ENCODE assay signal across 27 cellular contexts in the genomic region with DNA sequence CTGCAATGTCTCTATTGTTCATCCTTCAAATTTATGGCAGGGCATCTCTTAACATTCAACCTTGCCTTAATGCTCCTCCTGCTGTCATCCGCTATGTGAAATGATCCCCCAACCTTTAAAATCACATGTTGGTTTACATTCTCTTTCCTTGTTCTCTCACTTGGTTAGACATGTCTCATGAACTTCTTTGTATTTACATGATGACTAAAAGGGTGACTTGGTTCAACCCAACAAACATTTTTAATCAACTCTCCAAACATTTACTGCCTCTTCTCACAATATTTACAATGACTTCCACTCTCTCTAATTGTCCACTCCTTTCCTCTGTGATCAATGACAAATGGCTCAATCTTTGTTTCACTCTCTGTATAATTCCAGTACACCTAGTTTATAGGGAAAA.
"Had no signal": no experiment of that assay in that cellular context is flagged by ENCODE, and none has a peak within 500 bp of the region (broad histone marks: within the 10 kb centered on the region; RNA-seq: fewer than 3 reads in every experiment).

No MANE protein-coding gene starts in this region.

- H3K27ac ChIP-seq: dorsolateral prefrontal cortex, esophagus squamous epithelium, gastrocnemius medialis, neural progenitor cell, parathyroid adenoma, right lobe of liver, thoracic aorta, tibial nerve, upper lobe of right lung, uterus had no signal

- H3K4me2 ChIP-seq: neural progenitor cell had no signal

- H3K27me3 ChIP-seq: dorsolateral prefrontal cortex, esophagus squamous epithelium, gastrocnemius medialis, neural progenitor cell, right lobe of liver, tibial nerve, upper lobe of right lung, uterus had no signal

- H3K36me3 ChIP-seq: esophagus squamous epithelium, gastrocnemius medialis, neural progenitor cell, right lobe of liver, thoracic aorta, tibial nerve, upper lobe of right lung, uterus had no signal

- H3K9me3 Mint-ChIP-seq: memory B cell; naive thymus-derived CD4-positive, alpha-beta T cell; nephron; neural progenitor cell; stimulated activated naive CD8-positive, alpha-beta T cell treated with anti-CD3 and anti-CD28 coated beads, Interleukin-15, Interleukin-2, amounts not matched to agents 100 ng/mL and 50 ng/mL, for 24 hours had no signal

- H3K79me2 ChIP-seq: parathyroid adenoma had no signal

- H3K4me1 Mint-ChIP-seq: nephron had no signal

- H3K36me3 Mint-ChIP-seq: memory B cell; neural progenitor cell; stimulated activated naive B cell treated with anti-CD40 and anti-IgM and Interleukin-4, amounts not matched to agents 10 μg/mL and 1 μg/mL and 100 μg/mL, for 72 hours had no signal

- H2AFZ ChIP-seq: neural progenitor cell, parathyroid adenoma had no signal

- H3K4me1 ChIP-seq: esophagus squamous epithelium, gastrocnemius medialis, neural progenitor cell, parathyroid adenoma, right lobe of liver, tibial nerve, upper lobe of right lung, uterus had no signal

- H3K4me3 ChIP-seq: dorsolateral prefrontal cortex, esophagus squamous epithelium, gastrocnemius medialis, lung, neural progenitor cell, right lobe of liver, thoracic aorta, tibial nerve, upper lobe of right lung, uterus had no signal

- H3K4me3 Mint-ChIP-seq: memory B cell; naive thymus-derived CD4-positive, alpha-beta T cell; nephron; neural progenitor cell; stimulated activated naive B cell treated with anti-CD40 and anti-IgM and Interleukin-4, amounts not matched to agents 10 μg/mL and 1 μg/mL and 100 μg/mL, for 72 hours; stimulated activated naive CD8-positive, alpha-beta T cell treated with anti-CD3 and anti-CD28 coated beads, Interleukin-15, Interleukin-2, amounts not matched to agents 100 ng/mL and 50 ng/mL, for 24 hours had no signal

- FAIRE-seq: colon, endothelial cell of umbilical vein, keratinocyte, small intestine had no signal

- H3K9me3 ChIP-seq: esophagus squamous epithelium, gastrocnemius medialis, right lobe of liver, thoracic aorta, tibial nerve, upper lobe of right lung, uterus had no signal

- H3K27me3 Mint-ChIP-seq: memory B cell; naive thymus-derived CD4-positive, alpha-beta T cell; progenitor cell of endocrine pancreas; stimulated activated naive B cell treated with anti-CD40 and anti-IgM and Interleukin-4, amounts not matched to agents 10 μg/mL and 1 μg/mL and 100 μg/mL, for 72 hours; stimulated activated naive CD8-positive, alpha-beta T cell treated with anti-CD3 and anti-CD28 coated beads, Interleukin-15, Interleukin-2, amounts not matched to agents 100 ng/mL and 50 ng/mL, for 24 hours had no signal

- DNase-seq: dorsolateral prefrontal cortex; effector CD4-positive, alpha-beta T cell; erythroblast; esophagus squamous epithelium; gastrocnemius medialis; head of caudate nucleus; midbrain; naive thymus-derived CD4-positive, alpha-beta T cell; right lobe of liver; small intestine; stimulated activated CD4-positive, alpha-beta T cell treated with anti-CD3 and anti-CD28 coated beads, Interleukin-15, amount 100 ng/mL, for 24 hours; stimulated activated CD4-positive, alpha-beta T cell treated with anti-CD3 and anti-CD28 coated beads, Interleukin-2, amount 100 ng/mL, for 48 hours; stimulated activated naive B cell treated with anti-CD40 and anti-IgM and Interleukin-4, amounts not matched to agents 10 μg/mL and 1 μg/mL and 100 μg/mL, for 72 hours; upper lobe of right lung; uterus had no signal

- H3K27ac Mint-ChIP-seq: memory B cell; naive thymus-derived CD4-positive, alpha-beta T cell; nephron; neural progenitor cell; progenitor cell of endocrine pancreas; stimulated activated naive B cell treated with anti-CD40 and anti-IgM and Interleukin-4, amounts not matched to agents 10 μg/mL and 1 μg/mL and 100 μg/mL, for 72 hours; stimulated activated naive CD8-positive, alpha-beta T cell treated with anti-CD3 and anti-CD28 coated beads, Interleukin-15, Interleukin-2, amounts not matched to agents 100 ng/mL and 50 ng/mL, for 24 hours had no signal

- H3K9ac ChIP-seq: neural progenitor cell, parathyroid adenoma had no signal
